ENCODE assay signal across 8 cellular contexts in the genomic region with DNA sequence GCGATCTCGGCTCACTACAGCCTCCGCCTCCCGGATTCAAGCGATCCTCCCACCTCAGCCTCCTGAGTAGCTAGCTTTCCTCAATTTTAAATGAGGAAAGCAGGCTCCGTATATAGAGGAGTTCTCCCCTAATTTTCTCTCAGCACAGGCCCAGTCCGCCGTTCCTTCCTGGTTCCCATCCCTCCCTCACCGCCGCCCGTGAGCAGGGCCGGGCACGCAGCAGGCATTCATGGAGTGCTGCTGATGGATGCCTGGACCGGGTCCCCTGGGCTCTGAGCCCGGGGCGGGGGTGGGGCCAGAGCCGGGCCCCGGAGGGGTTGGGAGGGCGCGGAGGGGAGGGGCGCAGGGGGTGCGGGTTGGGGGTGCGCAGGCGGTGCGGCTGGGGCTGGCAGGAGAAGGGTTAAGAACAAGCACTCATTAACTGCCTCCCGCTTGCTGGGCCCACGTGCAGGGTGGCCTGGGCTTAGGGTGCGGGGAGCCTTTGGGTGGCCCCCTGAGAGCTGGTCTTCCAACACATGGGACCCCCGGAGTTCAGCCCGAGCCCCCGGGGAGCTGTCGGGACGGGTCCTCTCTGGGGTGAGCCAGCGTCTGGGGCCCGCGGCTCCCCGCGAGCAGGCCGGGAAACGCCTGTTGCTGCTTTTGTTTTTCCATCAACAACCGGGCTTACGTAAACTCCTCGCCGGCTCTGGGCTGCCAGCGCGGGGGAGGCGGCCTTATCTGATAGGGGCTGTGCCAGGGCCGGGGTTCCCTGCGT. TPM values are rescaled to one million over a fixed set of nuclear protein-coding genes. Genes with fewer than 3 reads are reported as not detected.
DNase-seq lines count a peak whose midpoint lies in the region; TF ChIP-seq lines count a peak whose summit lies in the region.

No MANE protein-coding gene starts in this region.

- CTCF ChIA-PET in GM10248 (lab: Yijun Ruan, JAX) = interaction anchor here (0.6 kb wide), 1 partner anchor 345 kb away, joined by 3 read pairs; no protein-coding TSS in a partner anchor

- H3K4me2 ChIP-seq in mesenchymal stem cell (ENCODE audit: low read length, poor library complexity, severe bottlenecking) = peak overlapping the region; percentile 95

- no peaks in the 10 kb centered on the region for H3K79me1 ChIP-seq in mesenchymal stem cell (replicated peaks; ENCODE audit: low read length, poor library complexity, severe bottlenecking)

- no peak overlapping the region for H2BK120ac ChIP-seq in mesenchymal stem cell (ENCODE audit: low read depth, low read length)

- no peak overlapping the region for H3K23ac ChIP-seq in mesenchymal stem cell (ENCODE audit: low read length in 2 of 2)

- peak overlapping the region; percentile 79 for H3K9ac ChIP-seq in mesenchymal stem cell (ENCODE audit: low read length)

- H3K4ac ChIP-seq in mesenchymal stem cell (ENCODE audit: low read depth in 1 of 2, low read length in 2 of 2) = no peak overlapping the region

- no peak overlapping the region for H2AK5ac ChIP-seq in mesenchymal stem cell (ENCODE audit: low read length, severe bottlenecking)

- POLR2A ChIA-PET in GM10248 (lab: Yijun Ruan, JAX) = no interaction called here

- H2AFZ ChIP-seq in mesenchymal stem cell (ENCODE audit: low read depth, low read length) = no peak overlapping the region

- peak overlapping the region; percentile 89 for H2BK15ac ChIP-seq in mesenchymal stem cell (ENCODE audit: low read depth, poor library complexity, severe bottlenecking)

- 6% methylated on average over 42 of the region's 49 CpGs for WGBS in mesenchymal stem cell

- H3K27ac ChIP-seq in mesenchymal stem cell (ENCODE audit: low read length, poor library complexity, severe bottlenecking) = no peak overlapping the region

- no peaks in the 10 kb centered on the region for H3K9me3 ChIP-seq in mesenchymal stem cell (ENCODE audit: control insufficient read depth, low read length)

- H3K36me3 ChIP-seq in mesenchymal stem cell (ENCODE audit: control insufficient read depth in 1 of 2, insufficient read depth in 2 of 2, low read depth in 1 of 2, low read length in 2 of 2) = no peaks in the 10 kb centered on the region

- peak overlapping the region in 1 of 2 experiments; percentile 21 for H3K18ac ChIP-seq in mesenchymal stem cell (ENCODE audit: low read depth in 1 of 2, low read length in 2 of 2)

- TF ChIP-seq CTCF in GM10248 (IDR thresholded peaks at IDR 0.05; ENCODE audit: control extremely low read depth, extremely low read depth, low read depth, missing control alignments) = no peak

- H3K4me3 ChIP-seq in mesenchymal stem cell (ENCODE audit: insufficient read depth in 1 of 2, low read depth in 1 of 2, low read length in 2 of 2) = peak overlapping the region; percentile 34 to 66

- H2BK5ac ChIP-seq in mesenchymal stem cell (ENCODE audit: low read depth, low read length, poor library complexity, severe bottlenecking) = no peak overlapping the region

- DNase-seq in AG08395 (ENCODE audit: low spot score) (peak; percentile 68), HuH-7.5 (ENCODE audit: low spot score) (peak; percentile 59), dedifferentiated amniotic fluid mesenchymal stem cell (ENCODE audit: extremely low spot score) (peak; percentile 31), mesenchymal stem cell (peak; percentile 56), putamen (ENCODE audit: low spot score) (no peak), NCI-H128 (lab: John Stamatoyannopoulos, UW; ENCODE audit: unreplicated experiment) (no peak), GM10248 (ENCODE audit: extremely low spot score) (no peak), NCI-H2081 treated with DMSO at 0.1 percent for 48 hours (lab: John Stamatoyannopoulos, UW) (no peak)

- peak overlapping the region; percentile 80 for H4K8ac ChIP-seq in mesenchymal stem cell (ENCODE audit: low read length)

- no peak overlapping the region for H2BK12ac ChIP-seq in mesenchymal stem cell (ENCODE audit: low read length in 2 of 2)

- peaks cover 40 to 70% of the 10 kb centered on the region in 2 experiments for H3K27me3 ChIP-seq in mesenchymal stem cell (ENCODE audit: control insufficient read depth in 1 of 2, insufficient read depth in 1 of 2, low read length in 2 of 2)

- H3K4me1 ChIP-seq in mesenchymal stem cell (ENCODE audit: control insufficient read depth, insufficient read depth, low read depth, low read length) = peaks cover 19% of the 10 kb centered on the region

- H3K14ac ChIP-seq in mesenchymal stem cell (ENCODE audit: low read length in 2 of 2) = no peak overlapping the region

- H4K91ac ChIP-seq in mesenchymal stem cell (ENCODE audit: low read length) = no peak overlapping the region

RNA-seq across cellular contexts. Expression of a gene that starts 33.7 kb away (rescaled TPM):
- not detected for polyA plus RNA-seq in mesenchymal stem cell (2013, experiment 1 of 2)
- 0.05 TPM for polyA plus RNA-seq in mesenchymal stem cell (2013, experiment 2 of 2)

Comparison
In these comparisons a context has a peak if more than half of its experiments do, and no peak if none do; other contexts are left out.
1. DNase-seq: peak in AG08395 (single experiment), HuH-7.5 (single experiment), dedifferentiated amniotic fluid mesenchymal stem cell (single experiment) and mesenchymal stem cell (single experiment); none in putamen (single experiment), NCI-H128 (single experiment), GM10248 (single experiment) and NCI-H2081 treated with DMSO at 0.1 percent for 48 hours (single experiment).